ENCODE assay signal across 3 cellular contexts in genomic region chrX:63270873-63271272, GRCh38.
TF ChIP-seq lines count a peak whose summit lies in the region.

No MANE protein-coding gene starts in this region.

TF ChIP-seq in A549, 52 proteins besides CTCF, POLR2A, EP300 and RAD21:
- TF ChIP-seq MAFK (IDR thresholded peaks at IDR 0.05; ENCODE audit: partially characterized antibody): peak; percentile 74
- TF ChIP-seq, protein P1, sequence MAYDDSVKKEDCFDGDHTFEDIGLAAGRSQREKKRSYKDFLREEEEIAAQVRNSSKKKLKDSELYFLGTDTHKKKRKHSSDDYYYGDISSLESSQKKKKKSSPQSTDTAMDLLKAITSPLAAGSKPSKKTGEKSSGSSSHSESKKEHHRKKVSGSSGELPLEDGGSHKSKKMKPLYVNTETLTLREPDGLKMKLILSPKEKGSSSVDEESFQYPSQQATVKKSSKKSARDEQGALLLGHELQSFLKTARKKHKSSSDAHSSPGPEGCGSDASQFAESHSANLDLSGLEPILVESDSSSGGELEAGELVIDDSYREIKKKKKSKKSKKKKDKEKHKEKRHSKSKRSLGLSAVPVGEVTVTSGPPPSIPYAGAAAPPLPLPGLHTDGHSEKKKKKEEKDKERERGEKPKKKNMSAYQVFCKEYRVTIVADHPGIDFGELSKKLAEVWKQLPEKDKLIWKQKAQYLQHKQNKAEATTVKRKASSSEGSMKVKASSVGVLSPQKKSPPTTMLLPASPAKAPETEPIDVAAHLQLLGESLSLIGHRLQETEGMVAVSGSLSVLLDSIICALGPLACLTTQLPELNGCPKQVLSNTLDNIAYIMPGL (CRISPR knock-in tag; IDR thresholded peaks at IDR 0.05; ENCODE audit: borderline replicate concordance): no peak

TF ChIP-seq in IMR-90, 13 proteins besides CTCF, POLR2A, EP300 and RAD21:
- TF ChIP-seq USF2 (IDR thresholded peaks at IDR 0.05; ENCODE audit: low read depth, low read length) (no peak), RFX5 (IDR thresholded peaks at IDR 0.05; ENCODE audit: low read depth, low read length) (no peak), MAFK (IDR thresholded peaks at IDR 0.05; ENCODE audit: low read depth, low read length) (peak; percentile 87), SMC3 (IDR thresholded peaks at IDR 0.05; ENCODE audit: low read depth, low read length) (no peak)

TF ChIP-seq in H1, 55 proteins besides CTCF, POLR2A, EP300 and RAD21:
- TF ChIP-seq KDM5A (IDR thresholded peaks at IDR 0.05; ENCODE audit: low read length) (no peak), MAFK (IDR thresholded peaks at IDR 0.05; ENCODE audit: low read depth, low read length) (peak; percentile 4; the same call in 1 of the 2 replicates)
TF ChIP-seq in H1: peak in this region for 1.
